1 cellular context compared by ENCODE assay signal in genomic region chr10:80412521-80412920, GRCh38.
TF ChIP-seq lines count a peak whose summit lies in the region.

No MANE protein-coding gene starts in this region.

TF ChIP-seq in endothelial cell of umbilical vein, 7 proteins besides CTCF, POLR2A, EP300 and RAD21:
- TF ChIP-seq GATA2 (IDR thresholded peaks at IDR 0.05; ENCODE audit: insufficient read depth, insufficient read length, low read depth, low read length): peak; percentile 45
- peak; percentile 23 for TF ChIP-seq MYC (IDR thresholded peaks at IDR 0.05; ENCODE audit: low read depth, low read length)
- no peak for TF ChIP-seq EZH2 (IDR thresholded peaks at IDR 0.05; ENCODE audit: borderline replicate concordance, low read depth, low read length, severe bottlenecking)
- TF ChIP-seq JUN (IDR thresholded peaks at IDR 0.05; ENCODE audit: borderline replicate concordance, insufficient read depth, insufficient read length, low read depth): peak; percentile 17
- peak; percentile 66 for TF ChIP-seq FOS (IDR thresholded peaks at IDR 0.05; ENCODE audit: borderline replicate concordance, insufficient read depth, low read length)
- peak; percentile 81 for TF ChIP-seq POLR2AphosphoS5 (IDR thresholded peaks at IDR 0.05; ENCODE audit: insufficient read depth, low read depth, low read length)
- TF ChIP-seq MAX (IDR thresholded peaks at IDR 0.05; ENCODE audit: insufficient read depth, insufficient read length): no peak
